Comparison of ENCODE assay signal across 23 cellular contexts in the genomic region with DNA sequence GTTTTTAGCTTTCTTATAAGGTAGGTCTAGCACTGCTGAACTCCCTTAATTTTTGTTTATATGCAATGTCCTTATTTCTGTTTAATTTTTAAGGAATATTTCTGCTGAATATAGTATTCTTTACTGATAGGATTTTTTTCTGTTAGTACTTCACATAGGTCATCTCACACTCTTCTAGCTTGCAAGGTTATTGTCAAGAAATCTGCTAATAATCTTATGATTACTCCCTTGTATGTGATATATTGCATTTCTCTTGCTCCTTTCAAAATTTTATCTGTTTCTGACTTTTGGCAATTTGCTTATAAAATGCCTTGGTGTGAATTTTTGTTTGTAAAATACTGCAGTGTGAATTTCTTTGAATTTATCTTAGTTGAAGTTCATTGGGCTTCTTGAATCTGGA.
"Had no signal": no experiment of that assay in that cellular context is flagged by ENCODE, and none has a peak within 500 bp of the region (broad histone marks: within the 10 kb centered on the region; RNA-seq: fewer than 3 reads in every experiment).

No MANE protein-coding gene starts in this region.

- H3K36me3 ChIP-seq: colonic mucosa, esophagus muscularis mucosa, esophagus squamous epithelium, gastrocnemius medialis, gastroesophageal sphincter, heart left ventricle, heart right ventricle had no signal

- DNase-seq: colonic mucosa; cortex of kidney; dermis blood vessel endothelial cell; dorsolateral prefrontal cortex; effector CD4-positive, alpha-beta T cell; effector CD8-positive, alpha-beta T cell; effector memory CD4-positive, alpha-beta T cell; effector memory CD8-positive, alpha-beta T cell; endodermal cell; erythroblast; esophagus squamous epithelium; foreskin fibroblast; foreskin keratinocyte; foreskin melanocyte; gastrocnemius medialis; glutamatergic neuron; head of caudate nucleus; heart left ventricle; heart right ventricle had no signal

- H3K4me3 ChIP-seq: colonic mucosa, coronary artery, dorsolateral prefrontal cortex, esophagus muscularis mucosa, esophagus squamous epithelium, gastrocnemius medialis, gastroesophageal sphincter, heart left ventricle, heart right ventricle had no signal

- H3K27ac ChIP-seq: colonic mucosa, coronary artery, epithelial cell of prostate, esophagus muscularis mucosa, esophagus squamous epithelium, foreskin keratinocyte, gastrocnemius medialis, gastroesophageal sphincter, heart left ventricle, heart right ventricle had no signal

- H3K27me3 ChIP-seq: colonic mucosa, dorsolateral prefrontal cortex, esophagus muscularis mucosa, esophagus squamous epithelium, foreskin keratinocyte, gastrocnemius medialis, gastroesophageal sphincter, heart left ventricle, heart right ventricle had no signal

- H3K4me1 ChIP-seq: colonic mucosa, esophagus muscularis mucosa, esophagus squamous epithelium, foreskin keratinocyte, gastrocnemius medialis, gastroesophageal sphincter, heart left ventricle, heart right ventricle had no signal

- H3K9me3 ChIP-seq: colonic mucosa had no signal
